Comparison of ENCODE assay signal across 8 cellular contexts in the genomic region with DNA sequence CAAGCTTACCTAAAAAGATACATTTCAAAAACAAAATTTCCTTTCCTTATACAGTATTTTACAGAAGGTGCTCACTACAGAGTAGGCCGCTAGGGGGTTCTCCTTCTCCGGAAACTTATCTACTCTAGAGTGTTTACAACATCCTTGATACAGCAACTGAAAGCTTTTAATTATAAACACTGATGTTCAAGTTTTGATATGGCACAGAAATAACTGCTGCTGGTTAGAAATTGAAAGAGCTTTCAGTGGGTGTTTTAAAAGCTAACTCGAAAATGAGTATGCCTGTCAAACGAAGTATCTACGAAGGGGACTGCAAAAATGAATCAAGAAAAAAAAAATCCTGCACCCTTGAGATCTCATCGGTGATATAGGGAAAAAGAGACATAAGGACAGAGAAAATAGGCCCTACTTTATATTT. TPM values are rescaled to one million over a fixed set of nuclear protein-coding genes. Genes with fewer than 3 reads are reported as not detected.
A peak's percentile ranks its signal among the peaks of the same experiment; 100 is the strongest.
DNase-seq lines count a peak whose midpoint lies in the region; ATAC-seq, FAIRE-seq and TF ChIP-seq lines count a peak whose summit lies in the region.

No MANE protein-coding gene starts in this region.

- no peaks in the 10 kb centered on the region for H3K36me3 ChIP-seq in HAP-1 (replicated peaks)
- H3K36me3 ChIP-seq in suprapubic skin = peaks cover 19% of the 10 kb centered on the region

- CTCF ChIA-PET in activated CD4-positive, alpha-beta memory T cell treated with anti-CD3 and anti-CD28 coated beads for 36 hours (lab: Charles Lee) = interaction anchor here (0.6 to 3.1 kb wide), 20 partner anchors 9 to 454 kb away, joined by 3 to 24 read pairs (median 4); a partner anchor contains a TSS

- H3K27ac ChIP-seq in epithelial cell of prostate (peak overlapping the region; percentile 98), suprapubic skin (peak overlapping the region; percentile 80)

- peak overlapping the region; percentile 91 for H3K4me3 Mint-ChIP-seq in activated CD4-positive, alpha-beta memory T cell treated with anti-CD3 and anti-CD28 coated beads for 36 hours

- H3K4me1 ChIP-seq in HAP-1 = no peaks in the 10 kb centered on the region; the same call in 1 of the 2 replicates
- H3K4me1 ChIP-seq in suprapubic skin = peaks cover 75% of the 10 kb centered on the region

- H3K27me3 ChIP-seq in HAP-1 (ENCODE audit: low read depth) (no peaks in the 10 kb centered on the region), suprapubic skin (no peaks in the 10 kb centered on the region)

- POLR2A ChIA-PET in activated CD4-positive, alpha-beta memory T cell treated with anti-CD3 and anti-CD28 coated beads for 36 hours (lab: Charles Lee) = interaction anchor here (0.6 kb wide), 2 partner anchors 10 to 505 kb away, joined by 3 to 5 read pairs; no protein-coding TSS in a partner anchor

- no peak for FAIRE-seq in D721Med (lab: Jason Lieb, UNC)

- H3K27me3 Mint-ChIP-seq in activated CD4-positive, alpha-beta memory T cell treated with anti-CD3 and anti-CD28 coated beads for 36 hours = no peaks in the 10 kb centered on the region

- DNase-seq in D721Med (ENCODE audit: insufficient read length, low spot score) = no peak
- DNase-seq in HAP-1 (ENCODE audit: low spot score in 2 of 2) = peak; percentile 46 to 57
- peak; percentile 47 for DNase-seq in NCI-H2227 (lab: John Stamatoyannopoulos, UW; ENCODE audit: unreplicated experiment)
- DNase-seq in activated CD4-positive, alpha-beta memory T cell treated with anti-CD3 and anti-CD28 coated beads for 36 hours = peak; percentile 64
- no peak for DNase-seq in epithelial cell of prostate (ENCODE audit: low read depth, low spot score)
- DNase-seq in mucosa of gallbladder (ENCODE audit: low spot score) = peak; percentile 62
- no peak for DNase-seq in suprapubic skin (ENCODE audit: low spot score in 2 of 2)

- in situ Hi-C loops in HAP-1 (cut with MboI; ENCODE audit: low sequenced_read_pairs) = no loop called here

- H3K4me1 Mint-ChIP-seq in activated CD4-positive, alpha-beta memory T cell treated with anti-CD3 and anti-CD28 coated beads for 36 hours (ENCODE audit: low read depth) = peaks cover 59% of the 10 kb centered on the region

- intact Hi-C loops in activated CD4-positive, alpha-beta memory T cell treated with anti-CD3 and anti-CD28 coated beads for 36 hours (cut with micrococcal nuclease) = loop anchor here (1.0 to 5.0 kb wide), 6 partner anchors 27 to 449 kb away; a partner anchor contains a TSS

- TF ChIP-seq CTCF in D721Med (IDR thresholded peaks at IDR 0.05; ENCODE audit: insufficient read depth, missing control alignments) (peak; percentile 82), suprapubic skin (IDR thresholded peaks at IDR 0.05) (peak; percentile 70 to 80)

- no peak for TF ChIP-seq EP300 in suprapubic skin (IDR thresholded peaks at IDR 0.05)

- no peak for TF ChIP-seq POLR2A in suprapubic skin (IDR thresholded peaks at IDR 0.05)

- no peaks in the 10 kb centered on the region for H3K9me3 ChIP-seq in HAP-1
- no peaks in the 10 kb centered on the region for H3K9me3 ChIP-seq in suprapubic skin

- H3K4me3 ChIP-seq in HAP-1 = no peak overlapping the region
- peak overlapping the region; percentile 74 for H3K4me3 ChIP-seq in suprapubic skin

- peaks cover 27% of the 10 kb centered on the region for H3K36me3 Mint-ChIP-seq in activated CD4-positive, alpha-beta memory T cell treated with anti-CD3 and anti-CD28 coated beads for 36 hours

- ATAC-seq in HG02763 (IDR thresholded peaks at IDR 0.05; ENCODE audit: unreplicated experiment) = no peak

- WGBS in suprapubic skin = 1% methylated on average over 6 of the region's 6 CpGs

- H3K27ac Mint-ChIP-seq in activated CD4-positive, alpha-beta memory T cell treated with anti-CD3 and anti-CD28 coated beads for 36 hours = peak overlapping the region; percentile 92

- H3K9me3 Mint-ChIP-seq in activated CD4-positive, alpha-beta memory T cell treated with anti-CD3 and anti-CD28 coated beads for 36 hours = no peaks in the 10 kb centered on the region

RNA-seq across cellular contexts. Expression of a gene that starts 1.0 kb away (rescaled TPM):
- 1 to 10 TPM; 6.3 to 7.2 TPM for total RNA-seq in activated CD4-positive, alpha-beta memory T cell treated with anti-CD3 and anti-CD28 coated beads for 36 hours
- total RNA-seq in mucosa of gallbladder (4.5 TPM), suprapubic skin (10 to 100 TPM; 20.4 to 63.6 (median 42.8) TPM)

RNA-seq across cellular contexts. Expression of a gene that starts 3.1 kb away (rescaled TPM):
- 1 to 10 TPM; 2.1 to 2.5 TPM for total RNA-seq in activated CD4-positive, alpha-beta memory T cell treated with anti-CD3 and anti-CD28 coated beads for 36 hours
- total RNA-seq in mucosa of gallbladder = 17.9 TPM
- 10 to 100 TPM; 11.8 to 33.1 (median 17.1) TPM for total RNA-seq in suprapubic skin

RNA-seq across cellular contexts. Expression of a gene that starts 17.4 kb away (rescaled TPM):
- not detected for total RNA-seq in activated CD4-positive, alpha-beta memory T cell treated with anti-CD3 and anti-CD28 coated beads for 36 hours
- total RNA-seq in mucosa of gallbladder (45.1 TPM), suprapubic skin (10 to 100 TPM; 40.6 to 95.8 (median 77.6) TPM)

RNA-seq across cellular contexts. Expression of a gene that starts 38.7 kb away (rescaled TPM):
- total RNA-seq in activated CD4-positive, alpha-beta memory T cell treated with anti-CD3 and anti-CD28 coated beads for 36 hours = under 1 TPM; 0.24 to 0.39 TPM
- total RNA-seq in mucosa of gallbladder = 4.1 TPM
- total RNA-seq in suprapubic skin = 1 to 10 TPM in 1 of 4 donors, not detected in 3; 1.5 TPM

RNA-seq across cellular contexts. Expression of a gene that starts 54.0 kb away (rescaled TPM):
- total RNA-seq in activated CD4-positive, alpha-beta memory T cell treated with anti-CD3 and anti-CD28 coated beads for 36 hours = not detected
- total RNA-seq in mucosa of gallbladder = 2.3 TPM
- total RNA-seq in suprapubic skin = 1 to 10 TPM in 1 of 4 donors, not detected in 3; 3.1 TPM

Comparison
In these comparisons a context has a peak if more than half of its experiments do, and no peak if none do; other contexts are left out.
1. DNase-seq: peak in HAP-1 (2 of 2), NCI-H2227 (single experiment), activated CD4-positive, alpha-beta memory T cell treated with anti-CD3 and anti-CD28 coated beads for 36 hours (single experiment) and mucosa of gallbladder (single experiment); none in D721Med (single experiment), epithelial cell of prostate (single experiment) and suprapubic skin (0 of 2).
2. RNA of a gene that starts 17.4 kb away (total RNA-seq): 40.6 to 95.8 TPM in suprapubic skin and 45.1 TPM in mucosa of gallbladder (single experiment); not detected in activated CD4-positive, alpha-beta memory T cell treated with anti-CD3 and anti-CD28 coated beads for 36 hours; every median in the first group is over 10 times any median in the second.